Comparison of ENCODE assay signal across 8 cellular contexts in the genomic region with DNA sequence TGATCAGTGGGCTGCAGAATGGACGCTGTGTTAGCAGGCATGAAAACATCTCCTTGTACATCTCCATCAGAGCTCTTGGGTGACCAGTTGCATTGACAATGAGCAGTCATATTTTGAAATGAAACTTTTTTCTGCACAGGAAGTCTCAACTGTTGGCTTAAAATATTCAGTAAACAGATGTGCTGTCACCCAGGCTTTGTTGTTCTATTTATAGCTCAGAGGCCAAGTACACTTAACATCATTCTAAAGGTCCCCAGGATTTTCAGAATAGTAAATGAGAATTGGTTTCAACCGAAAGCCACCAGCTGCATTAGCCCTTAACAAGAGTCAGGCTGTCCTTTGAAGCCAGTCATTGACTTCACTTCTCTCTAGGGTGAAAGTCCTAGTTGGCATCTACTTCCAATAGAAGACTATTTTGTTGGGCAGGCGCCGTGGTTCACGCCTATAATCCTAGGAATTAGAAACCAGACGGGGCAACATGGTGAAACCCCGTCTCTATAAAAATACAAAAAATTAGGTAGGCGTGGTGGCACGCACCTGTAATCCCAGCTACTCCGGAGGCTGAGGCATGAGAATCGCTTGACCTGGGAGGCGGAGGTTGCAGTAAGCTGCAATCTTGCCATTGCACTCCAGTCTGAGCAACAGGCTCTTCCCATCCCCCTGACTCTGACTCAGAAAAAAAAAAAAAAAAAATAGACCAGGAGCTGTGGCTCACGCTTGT. TPM values are rescaled to one million over a fixed set of nuclear protein-coding genes. Genes with fewer than 3 reads are reported as not detected.
A peak's percentile ranks its signal among the peaks of the same experiment; 100 is the strongest.
DNase-seq lines count a peak whose midpoint lies in the region; ATAC-seq and TF ChIP-seq lines count a peak whose summit lies in the region.
"Had no signal": no experiment of that assay in that cellular context is flagged by ENCODE, and none has a peak within 500 bp of the region (broad histone marks: within the 10 kb centered on the region; RNA-seq: fewer than 3 reads in every experiment).

No MANE protein-coding gene starts in this region.

- H3K9ac ChIP-seq in Loucy (ENCODE audit: low read depth, low read length, poor library complexity, severe bottlenecking) (peak overlapping the region; percentile 68), mucosa of rectum (ENCODE audit: low read depth in 1 of 2, low read length in 2 of 2) (peak overlapping the region in 1 of 2 donors; percentile 24)

- TF ChIP-seq CTCF in Loucy (conservative IDR thresholded peaks at IDR 0.05; ENCODE audit: low read length) (no peak), BE2C (IDR thresholded peaks at IDR 0.05; ENCODE audit: low read depth, low read length) (no peak)

- peak overlapping the region; percentile 50 for H3K4me3 ChIP-seq in Loucy (ENCODE audit: low read length, poor library complexity, severe bottlenecking)
- H3K4me3 ChIP-seq in mucosa of rectum (ENCODE audit: low read length in 2 of 2), result no peak overlapping the region
- H3K4me3 ChIP-seq in BE2C (ENCODE audit: low read depth, low read length), result no peak overlapping the region

- peak overlapping the region; percentile 73 for H2AFZ ChIP-seq in Loucy (ENCODE audit: low read length)

- no peaks in the 10 kb centered on the region for H3K36me3 ChIP-seq in Loucy (ENCODE audit: insufficient read depth, low read length)
- H3K36me3 ChIP-seq in mucosa of rectum (ENCODE audit: control insufficient read depth in 2 of 2, insufficient read depth in 2 of 2, low read length in 2 of 2), result no peaks in the 10 kb centered on the region
- H3K36me3 ChIP-seq in BE2C, result no peaks in the 10 kb centered on the region

- H3K27me3 ChIP-seq in Loucy (ENCODE audit: insufficient read depth, low read length, poor library complexity, severe bottlenecking) (no peaks in the 10 kb centered on the region), mucosa of rectum (ENCODE audit: control insufficient read depth in 2 of 2, insufficient read depth in 2 of 2, low read length in 2 of 2) (peaks cover 5 to 19% of the 10 kb centered on the region in 2 donors), BE2C (no peaks in the 10 kb centered on the region)

- no peaks in the 10 kb centered on the region for H4K20me1 ChIP-seq in Loucy (ENCODE audit: insufficient read depth, low read length, poor library complexity, severe bottlenecking)

- ATAC-seq in GM18520 (IDR thresholded peaks at IDR 0.05; ENCODE audit: unreplicated experiment) (peak; percentile 65), GM21737 (IDR thresholded peaks at IDR 0.05; ENCODE audit: unreplicated experiment) (peak; percentile 46)
- ATAC-seq: right cardiac atrium had no signal

- no peaks in the 10 kb centered on the region for H3K9me2 ChIP-seq in Loucy (replicated peaks; ENCODE audit: low read depth, low read length)

- H3K79me2 ChIP-seq in Loucy (ENCODE audit: insufficient read depth, low read length), result no peaks in the 10 kb centered on the region

- peaks cover 3% of the 10 kb centered on the region; the same call in 1 of the 2 replicates for H3K9me3 ChIP-seq in Loucy (ENCODE audit: insufficient read depth, low read depth, low read length)
- no peaks in the 10 kb centered on the region for H3K9me3 ChIP-seq in mucosa of rectum (ENCODE audit: control insufficient read depth in 2 of 2, low read length in 2 of 2)
- H3K9me3 ChIP-seq in BE2C, result no peaks in the 10 kb centered on the region

- DNase-seq in hippocampal formation (lab: John Stamatoyannopoulos, UW) (no peak), BE2C (no peak)
- no peak for DNase-seq in activated CD4-positive, CD25-positive, alpha-beta regulatory T cell (lab: John Stamatoyannopoulos, UW)
- DNase-seq: right cardiac atrium had no signal

- H3F3A ChIP-seq in Loucy (ENCODE audit: low read depth), result peaks cover 3% of the 10 kb centered on the region; the same call in 1 of the 2 replicates

- H3K4me1 ChIP-seq in Loucy (ENCODE audit: insufficient read depth, low read length, poor library complexity, severe bottlenecking) (peaks cover 22% of the 10 kb centered on the region), mucosa of rectum (ENCODE audit: control insufficient read depth in 2 of 2, insufficient read depth in 2 of 2, low read length in 2 of 2) (peaks cover 5 to 6% of the 10 kb centered on the region in 2 donors), BE2C (no peaks in the 10 kb centered on the region; the same call in 1 of the 2 replicates)

- H3K27ac ChIP-seq in mucosa of rectum (ENCODE audit: low read depth in 2 of 2, low read length in 2 of 2), result peak overlapping the region; percentile 26 to 71

- H3K4me2 ChIP-seq in Loucy (ENCODE audit: low read depth, low read length, poor library complexity, severe bottlenecking), result peak overlapping the region; percentile 59

RNA-seq across cellular contexts. Expression of gene PDE4A, which starts 7.9 kb away (rescaled TPM):
- 7.6 TPM for polyA plus RNA-seq in BE2C (2012; ENCODE audit: insufficient read depth, insufficient read length, low read depth)

RNA-seq across cellular contexts. Expression of gene CDC37, which starts 9.1 kb away (rescaled TPM):
- 428 TPM for polyA plus RNA-seq in BE2C (2012; ENCODE audit: insufficient read depth, insufficient read length, low read depth)

RNA-seq across cellular contexts. Expression of gene TYK2, which starts 32.0 kb away (rescaled TPM):
- polyA plus RNA-seq in BE2C (2012; ENCODE audit: insufficient read depth, insufficient read length, low read depth), result 216 TPM
